25 cellular contexts compared by ENCODE assay signal in the genomic region with DNA sequence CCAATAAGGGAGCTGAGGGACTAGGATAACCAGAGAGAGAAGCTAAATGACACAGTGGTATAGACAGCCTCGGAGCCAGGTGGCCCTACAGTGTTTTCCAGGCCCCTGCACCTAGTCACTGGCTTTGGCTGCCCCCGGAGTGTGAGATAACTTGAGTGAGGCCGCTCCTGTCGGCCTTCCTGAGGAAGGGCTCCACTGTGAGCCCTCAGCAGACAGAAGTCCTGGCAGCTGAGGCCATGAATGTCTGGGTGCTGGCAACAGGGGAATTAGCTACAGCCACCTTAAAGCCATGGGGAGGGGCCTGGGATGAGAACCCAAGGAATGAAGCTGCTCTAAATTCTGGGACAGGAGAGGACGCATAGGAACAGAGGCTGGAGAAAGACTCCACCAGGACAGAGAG. TPM values are rescaled to one million over a fixed set of nuclear protein-coding genes. Genes with fewer than 3 reads are reported as not detected.
"Had no signal": no experiment of that assay in that cellular context is flagged by ENCODE, and none has a peak within 500 bp of the region (broad histone marks: within the 10 kb centered on the region; RNA-seq: fewer than 3 reads in every experiment).

No MANE protein-coding gene starts in this region.

- H3K36me3 ChIP-seq: brain microvascular endothelial cell, colonic mucosa, heart left ventricle, prostate gland, thoracic aorta, upper lobe of left lung had no signal

- H3K27ac ChIP-seq: brain microvascular endothelial cell, colonic mucosa, heart left ventricle, prostate gland, thoracic aorta had no signal

- H3K9me3 ChIP-seq: colonic mucosa, heart left ventricle, prostate gland, thoracic aorta, upper lobe of left lung had no signal

- ATAC-seq: activated CD8-positive, alpha-beta memory T cell treated with anti-CD3 and anti-CD28 coated beads, Interleukin-2, amount 10 ng/mL, durations not matched to agents 7 days and 5 days; activated naive CD4-positive, alpha-beta T cell treated with anti-CD3 and anti-CD28 coated beads, Interleukin-2, amount 50 U/mL, for 72 hours; heart left ventricle; left colon; stimulated activated effector memory CD8-positive, alpha-beta T cell treated with anti-CD3 and anti-CD28 coated beads, Interleukin-12 subunit alpha, Interleukin-12 subunit beta, amount 100 ng/mL, for 72 hours; T-helper 17 cell had no signal

- FAIRE-seq: keratinocyte had no signal

- H3K4me3 ChIP-seq: colonic mucosa, heart left ventricle, prostate gland, upper lobe of left lung had no signal

- H3K4me1 ChIP-seq: colonic mucosa, prostate gland had no signal

- DNase-seq: activated CD4-positive, alpha-beta memory T cell treated with anti-CD3 and anti-CD28 coated beads, Interleukin-2, amount 10 ng/mL, durations not matched to agents 7 days and 5 days; activated CD4-positive, alpha-beta T cell treated with anti-CD3 and anti-CD28 coated beads, Interleukin-2, amount 10 ng/mL, durations not matched to agents 24 days and 14 days; activated CD8-positive, alpha-beta memory T cell treated with anti-CD3 and anti-CD28 coated beads, Interleukin-2, amount 10 ng/mL, durations not matched to agents 7 days and 5 days; activated T-cell treated with anti-CD3 and anti-CD28 coated beads for 4 hours; aorta; brain microvascular endothelial cell; colonic mucosa; heart left ventricle; left colon; T-helper 17 cell had no signal

RNA-seq across cellular contexts. Expression of gene GDF10, which starts 4.6 kb away (rescaled TPM):
- total RNA-seq: activated CD4-positive, alpha-beta memory T cell treated with anti-CD3 and anti-CD28 coated beads, Interleukin-2, amount 10 ng/mL, durations not matched to agents 7 days and 5 days; epithelial cell of proximal tubule; fibroblast of villous mesenchyme; mononuclear cell had no signal
- polyA plus RNA-seq: keratinocyte had no signal

RNA-seq across cellular contexts. Expression of gene GDF2, which starts 26.8 kb away (rescaled TPM):
- total RNA-seq: activated CD4-positive, alpha-beta memory T cell treated with anti-CD3 and anti-CD28 coated beads, Interleukin-2, amount 10 ng/mL, durations not matched to agents 7 days and 5 days; activated CD4-positive, alpha-beta T cell treated with anti-CD3 and anti-CD28 coated beads, Interleukin-2, amount 10 ng/mL, durations not matched to agents 24 days and 14 days; activated CD8-positive, alpha-beta memory T cell treated with anti-CD3 and anti-CD28 coated beads, Interleukin-2, amount 10 ng/mL, durations not matched to agents 7 days and 5 days; activated naive CD4-positive, alpha-beta T cell treated with anti-CD3 and anti-CD28 coated beads, Interleukin-2, amount 50 U/mL, for 72 hours; activated T-helper 1 cell treated with anti-CD3 and anti-CD28 coated beads, Interleukin-12 subunit alpha, Interleukin-12 subunit beta, Interleukin-2, Interleukin-4 antibody, amounts not matched to agents 30 ng/mL and 10 ng/mL and 1 ng/mL, durations not matched to agents 14 hours and 24 hours and 36 hours; aorta; colonic mucosa; epithelial cell of proximal tubule; fibroblast of villous mesenchyme; heart left ventricle; left colon; lower leg skin; mononuclear cell; osteoblast; prostate gland; skeletal muscle tissue; T-helper 17 cell; thoracic aorta; upper lobe of left lung had no signal
- polyA plus RNA-seq: adipose tissue, aorta, heart left ventricle, keratinocyte, neural cell had no signal

RNA-seq across cellular contexts. Expression of gene RBP3, which starts 52.8 kb away (rescaled TPM):
- total RNA-seq: activated CD4-positive, alpha-beta memory T cell treated with anti-CD3 and anti-CD28 coated beads, Interleukin-2, amount 10 ng/mL, durations not matched to agents 7 days and 5 days; activated CD4-positive, alpha-beta T cell treated with anti-CD3 and anti-CD28 coated beads, Interleukin-2, amount 10 ng/mL, durations not matched to agents 24 days and 14 days; activated CD8-positive, alpha-beta memory T cell treated with anti-CD3 and anti-CD28 coated beads, Interleukin-2, amount 10 ng/mL, durations not matched to agents 7 days and 5 days; activated naive CD4-positive, alpha-beta T cell treated with anti-CD3 and anti-CD28 coated beads, Interleukin-2, amount 50 U/mL, for 72 hours; activated T-helper 1 cell treated with anti-CD3 and anti-CD28 coated beads, Interleukin-12 subunit alpha, Interleukin-12 subunit beta, Interleukin-2, Interleukin-4 antibody, amounts not matched to agents 30 ng/mL and 10 ng/mL and 1 ng/mL, durations not matched to agents 14 hours and 24 hours and 36 hours; aorta; colonic mucosa; epithelial cell of proximal tubule; fibroblast of villous mesenchyme; heart left ventricle; left colon; lower leg skin; mononuclear cell; osteoblast; prostate gland; skeletal muscle tissue; T-helper 17 cell; thoracic aorta; upper lobe of left lung had no signal
- polyA plus RNA-seq: adipose tissue, aorta, heart left ventricle, keratinocyte, neural cell had no signal
